Comparison of ENCODE assay signal across 10 cellular contexts in genomic region chr15:60134609-60135008, GRCh38.
DNase-seq lines count a peak whose midpoint lies in the region; TF ChIP-seq lines count a peak whose summit lies in the region.
"Had no signal": no experiment of that assay in that cellular context is flagged by ENCODE, and none has a peak within 500 bp of the region (broad histone marks: within the 10 kb centered on the region; RNA-seq: fewer than 3 reads in every experiment).

No MANE protein-coding gene starts in this region.

- CTCF ChIA-PET in MCF 10A (lab: Yijun Ruan, JAX), result interaction anchor here (0.6 to 2.4 kb wide), 7 partner anchors 37 to 383 kb away, joined by 3 to 10 read pairs (median 4); no protein-coding TSS in a partner anchor

- intact Hi-C loops in MCF 10A (cut with micrococcal nuclease), result loop anchor here (2.0 kb wide), 1 partner anchor 192 kb away; no protein-coding TSS in a partner anchor
- intact Hi-C loops in breast epithelium (cut with DNase I; ENCODE audit: low total_unique reads), result no loop called here

- peaks cover 4% of the 10 kb centered on the region for H3K4me1 Mint-ChIP-seq in MCF 10A (ENCODE audit: insufficient read depth, unreplicated experiment)
- H3K4me1 Mint-ChIP-seq in T-helper 2 cell treated with Interferon-gamma antibody and Interleukin-4, amounts not matched to agents 5 μg/mL and 100 μg/mL, for 36 hours (ENCODE audit: low read depth), result peaks cover 4% of the 10 kb centered on the region

- DNase-seq in MCF 10A (ENCODE audit: unreplicated experiment) (peak; percentile 24), breast epithelium (ENCODE audit: low spot score in 2 of 2) (no peak), brain microvascular endothelial cell (no peak), substantia nigra (lab: John Stamatoyannopoulos, UW) (no peak), anterior cingulate cortex (lab: John Stamatoyannopoulos, UW) (no peak), NCI-H82 (lab: John Stamatoyannopoulos, UW) (no peak)
- no peak for DNase-seq in T-helper 2 cell treated with Interferon-gamma antibody and Interleukin-4, amounts not matched to agents 5 μg/mL and 100 μg/mL, for 36 hours (ENCODE audit: low spot score)
- DNase-seq: CD4-positive, alpha-beta T cell; upper lobe of left lung had no signal

- H3K4me3 Mint-ChIP-seq in MCF 10A (ENCODE audit: unreplicated experiment), result no peak overlapping the region
- no peak overlapping the region for H3K4me3 Mint-ChIP-seq in T-helper 2 cell treated with Interferon-gamma antibody and Interleukin-4, amounts not matched to agents 5 μg/mL and 100 μg/mL, for 36 hours
- H3K4me3 Mint-ChIP-seq: CD4-positive, alpha-beta T cell had no signal

- TF ChIP-seq POLR2A in breast epithelium (IDR thresholded peaks at IDR 0.05), result no peak

- H3K36me3 ChIP-seq in breast epithelium, result no peaks in the 10 kb centered on the region
- H3K36me3 ChIP-seq in brain microvascular endothelial cell (replicated peaks), result no peaks in the 10 kb centered on the region
- H3K36me3 ChIP-seq: upper lobe of left lung had no signal

- in situ Hi-C loops in brain microvascular endothelial cell (cut with HindIII; ENCODE audit: low pct_ligation_motif_present, low sequenced_read_pairs), result no loop called here

- no peaks in the 10 kb centered on the region for H3K36me3 Mint-ChIP-seq in MCF 10A (ENCODE audit: insufficient read depth, unreplicated experiment)
- no peaks in the 10 kb centered on the region for H3K36me3 Mint-ChIP-seq in T-helper 2 cell treated with Interferon-gamma antibody and Interleukin-4, amounts not matched to agents 5 μg/mL and 100 μg/mL, for 36 hours (ENCODE audit: low read depth)

- no peaks in the 10 kb centered on the region for H3K4me1 ChIP-seq in breast epithelium
- H3K4me1 ChIP-seq: upper lobe of left lung had no signal

- TF ChIP-seq CTCF in MCF 10A (IDR thresholded peaks at IDR 0.05; ENCODE audit: unreplicated experiment) (peak; percentile 41), breast epithelium (IDR thresholded peaks at IDR 0.05) (no peak), LNCAP (IDR thresholded peaks at IDR 0.05) (peak; percentile 52; the same call in 1 of the 2 replicates), brain microvascular endothelial cell (IDR thresholded peaks at IDR 0.05; ENCODE audit: low read depth, low read length, missing control alignments) (peak; percentile 50)

- H3K27ac Mint-ChIP-seq in MCF 10A (ENCODE audit: low read depth, unreplicated experiment), result no peak overlapping the region
- no peak overlapping the region for H3K27ac Mint-ChIP-seq in T-helper 2 cell treated with Interferon-gamma antibody and Interleukin-4, amounts not matched to agents 5 μg/mL and 100 μg/mL, for 36 hours
- H3K27ac Mint-ChIP-seq: CD4-positive, alpha-beta T cell had no signal

- BruUV-seq in MCF 10A (replicated peaks; lab: Mats Ljungman, UMichigan), result no TSS peak

- H3K4me3 ChIP-seq in breast epithelium (no peak overlapping the region), brain microvascular endothelial cell (ENCODE audit: low read depth, low read length) (no peak overlapping the region)
- H3K4me3 ChIP-seq: upper lobe of left lung had no signal

- H3K9me3 Mint-ChIP-seq in MCF 10A (ENCODE audit: unreplicated experiment), result no peaks in the 10 kb centered on the region
- H3K9me3 Mint-ChIP-seq in T-helper 2 cell treated with Interferon-gamma antibody and Interleukin-4, amounts not matched to agents 5 μg/mL and 100 μg/mL, for 36 hours, result no peaks in the 10 kb centered on the region
- H3K9me3 Mint-ChIP-seq: CD4-positive, alpha-beta T cell had no signal

- no peak overlapping the region for H3K27ac ChIP-seq in breast epithelium
- H3K27ac ChIP-seq in brain microvascular endothelial cell, result no peak overlapping the region
- H3K27ac ChIP-seq in substantia nigra (ENCODE audit: low read depth, low read length, poor library complexity, severe bottlenecking), result peak overlapping the region; percentile 8
- H3K27ac ChIP-seq: upper lobe of left lung had no signal

- POLR2A ChIA-PET in MCF 10A (lab: Yijun Ruan, JAX), result interaction anchor here (0.6 to 0.9 kb wide), 3 partner anchors 42 to 192 kb away, joined by 3 to 4 read pairs (median 3); no protein-coding TSS in a partner anchor

- no peaks in the 10 kb centered on the region for H3K27me3 Mint-ChIP-seq in MCF 10A (ENCODE audit: insufficient read depth, unreplicated experiment)
- H3K27me3 Mint-ChIP-seq in T-helper 2 cell treated with Interferon-gamma antibody and Interleukin-4, amounts not matched to agents 5 μg/mL and 100 μg/mL, for 36 hours (ENCODE audit: low read depth), result peaks cover 48% of the 10 kb centered on the region

- H3K9me3 ChIP-seq in breast epithelium, result no peaks in the 10 kb centered on the region
- H3K9me3 ChIP-seq: upper lobe of left lung had no signal

- peaks cover 0 to 6% of the 10 kb centered on the region in 2 donors for H3K27me3 ChIP-seq in breast epithelium
- H3K27me3 ChIP-seq in brain microvascular endothelial cell (replicated peaks), result no peaks in the 10 kb centered on the region
- H3K27me3 ChIP-seq: upper lobe of left lung had no signal

Comparison
In these comparisons a context has a peak if more than half of its experiments do, and no peak if none do; other contexts are left out.
1. CTCF ChIP-seq: peak in MCF 10A (single experiment), LNCAP (single experiment) and brain microvascular endothelial cell (single experiment); none in breast epithelium (0 of 3).